Comparison of ENCODE assay signal across 36 cellular contexts in the genomic region with DNA sequence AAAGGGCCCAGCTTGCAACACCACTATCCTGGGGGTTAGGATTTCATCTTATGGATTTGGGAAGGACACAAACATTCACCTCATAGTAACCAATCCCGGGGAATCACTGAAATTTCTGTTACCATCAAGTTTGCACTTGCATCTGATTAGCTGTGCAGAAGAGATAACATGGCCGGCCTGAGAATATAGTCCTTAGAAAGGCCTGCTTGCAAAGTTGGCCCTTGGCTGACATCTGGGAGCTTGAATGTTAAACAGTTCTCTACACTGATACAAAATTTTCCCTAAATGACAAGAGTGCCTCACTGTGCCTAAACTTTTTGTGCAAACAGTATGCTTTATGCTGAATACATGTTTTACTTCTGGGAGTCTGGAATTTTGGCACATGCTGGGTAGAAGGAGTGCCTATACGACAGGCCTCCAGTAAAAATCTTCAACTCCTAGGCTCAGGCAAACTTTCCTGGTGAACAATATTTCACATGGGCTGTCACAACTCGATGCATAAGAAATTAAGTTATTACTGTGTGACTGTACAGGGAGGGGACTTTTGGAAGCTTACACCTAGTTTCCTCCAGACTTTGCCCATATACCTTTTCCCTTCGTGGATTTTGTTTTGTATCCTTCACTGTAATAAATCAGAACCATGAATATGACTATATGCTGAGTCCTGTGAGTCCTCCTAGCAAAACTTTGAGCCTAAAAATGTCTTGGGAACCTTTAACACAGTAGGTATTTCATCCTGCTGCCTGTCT. TPM values are rescaled to one million over a fixed set of nuclear protein-coding genes. Genes with fewer than 3 reads are reported as not detected.
"Had no signal": no experiment of that assay in that cellular context is flagged by ENCODE, and none has a peak within 500 bp of the region (broad histone marks: within the 10 kb centered on the region; RNA-seq: fewer than 3 reads in every experiment).

No MANE protein-coding gene starts in this region.

- H3K36me3 ChIP-seq: Peyer's patch, SJSA1 had no signal

- H3K4me3 ChIP-seq: K562, Peyer's patch, SJSA1 had no signal

- H3K4me2 ChIP-seq: SK-N-SH had no signal

- H3K27ac ChIP-seq: Peyer's patch, SJSA1 had no signal

- H3K4me1 Mint-ChIP-seq: activated naive CD4-positive, alpha-beta T cell treated with anti-CD3 and anti-CD28 coated beads, Interleukin-2, amount 10 ng/mL, durations not matched to agents 7 days and 5 days; brain had no signal

- H3K4me1 ChIP-seq: SJSA1 had no signal

- H3K27ac Mint-ChIP-seq: activated CD4-positive, alpha-beta memory T cell treated with anti-CD3 and anti-CD28 coated beads, Interleukin-2, amount 10 ng/mL, durations not matched to agents 7 days and 5 days; activated CD4-positive, alpha-beta T cell treated with anti-CD3 and anti-CD28 coated beads for 36 hours; activated CD8-positive, alpha-beta memory T cell treated with anti-CD3 and anti-CD28 coated beads, Interleukin-2, amount 10 ng/mL, durations not matched to agents 7 days and 5 days; activated naive CD4-positive, alpha-beta T cell treated with anti-CD3 and anti-CD28 coated beads, Interleukin-2, amount 10 ng/mL, durations not matched to agents 7 days and 5 days; activated naive CD8-positive, alpha-beta T cell; activated naive CD8-positive, alpha-beta T cell treated with anti-CD3 and anti-CD28 coated beads, Interleukin-2, amount 50 U/mL, for 24 hours; brain; T-helper 1 cell treated with Interleukin-12 subunit alpha and Interleukin-12 subunit beta and Interleukin-4 antibody, amounts not matched to agents 30 μg/mL and 1 μg/mL, for 36 hours; T-helper 2 cell treated with Interferon-gamma antibody and Interleukin-4, amounts not matched to agents 5 μg/mL and 100 μg/mL, for 36 hours had no signal

- H3K36me3 Mint-ChIP-seq: activated naive CD4-positive, alpha-beta T cell treated with anti-CD3 and anti-CD28 coated beads, Interleukin-2, amount 10 ng/mL, durations not matched to agents 7 days and 5 days; activated naive CD8-positive, alpha-beta T cell; brain had no signal

- H3K9me3 ChIP-seq: Peyer's patch, SJSA1, SK-N-SH had no signal

- H3K9ac ChIP-seq: SK-N-SH had no signal

- ATAC-seq: activated CD4-positive, alpha-beta T cell treated with anti-CD3 and anti-CD28 coated beads for 36 hours; activated CD4-positive, CD25-positive, alpha-beta regulatory T cell treated with anti-CD3 and anti-CD28 coated beads, Interleukin-2, amount 50 U/mL, for 24 hours; activated CD8-positive, alpha-beta memory T cell treated with anti-CD3 and anti-CD28 coated beads, Interleukin-2, amount 10 ng/mL, durations not matched to agents 7 days and 5 days; activated naive CD8-positive, alpha-beta T cell treated with anti-CD3 and anti-CD28 coated beads, Interleukin-2, amount 50 U/mL, for 24 hours; K562; PC-3 had no signal

- FAIRE-seq: bronchial epithelial cell, K562, TTC549 had no signal

- H3K27me3 ChIP-seq: Peyer's patch had no signal

- H3K9me3 Mint-ChIP-seq: activated CD4-positive, alpha-beta memory T cell treated with anti-CD3 and anti-CD28 coated beads, Interleukin-2, amount 10 ng/mL, durations not matched to agents 7 days and 5 days; activated naive CD4-positive, alpha-beta T cell treated with anti-CD3 and anti-CD28 coated beads, Interleukin-2, amount 10 ng/mL, durations not matched to agents 7 days and 5 days; activated naive CD8-positive, alpha-beta T cell treated with anti-CD3 and anti-CD28 coated beads, Interleukin-2, amount 50 U/mL, for 24 hours; T-helper 1 cell treated with Interleukin-12 subunit alpha and Interleukin-12 subunit beta and Interleukin-4 antibody, amounts not matched to agents 30 μg/mL and 1 μg/mL, for 36 hours; T-helper 2 cell treated with Interferon-gamma antibody and Interleukin-4, amounts not matched to agents 5 μg/mL and 100 μg/mL, for 36 hours had no signal

- DNase-seq: activated CD4-positive, alpha-beta memory T cell treated with anti-CD3 and anti-CD28 coated beads, Interleukin-2, amount 10 ng/mL, durations not matched to agents 7 days and 5 days; activated CD4-positive, alpha-beta T cell treated with anti-CD3 and anti-CD28 coated beads for 36 hours; activated CD4-positive, alpha-beta T cell treated with anti-CD3 and anti-CD28 coated beads, Interleukin-2, amount 50 U/mL, for 1 hour; activated CD8-positive, alpha-beta memory T cell treated with anti-CD3 and anti-CD28 coated beads for 24 hours; activated CD8-positive, alpha-beta memory T cell treated with anti-CD3 and anti-CD28 coated beads, Interleukin-2, amount 10 ng/mL, durations not matched to agents 7 days and 5 days; activated CD8-positive, alpha-beta memory T cell treated with anti-CD3 and anti-CD28 coated beads, Interleukin-2, amount 50 U/mL, for 48 hours; activated effector memory CD4-positive, alpha-beta T cell treated with Interleukin-2 at 50 U/mL for 16 hours; activated naive CD4-positive, alpha-beta T cell treated with anti-CD3 and anti-CD28 coated beads, Interleukin-2, amount 10 ng/mL, durations not matched to agents 7 days and 5 days; activated naive CD8-positive, alpha-beta T cell treated with anti-CD3 and anti-CD28 coated beads, Interleukin-2, amount 50 U/mL, for 24 hours; activated T-cell treated with anti-CD3 and anti-CD28 coated beads, Interleukin-2, amount 50 U/mL, for 48 hours; anterior cingulate cortex; NCI-H1092 treated with DMSO at 0.1 percent for 48 hours; NCI-H1417; NCI-H146; NCI-H187; NCI-H2029 treated with DMSO at 0.1 percent for 48 hours; NCI-H2107; NCI-H2171; NCI-H510A; NCI-H526; NCI-H748 treated with DMSO at 0.1 percent for 48 hours; PC-3; Peyer's patch; RPMI8226; SHP77 treated with DMSO at 0.1 percent for 48 hours; SK-N-SH had no signal

- H3K4me3 Mint-ChIP-seq: activated CD4-positive, alpha-beta memory T cell treated with anti-CD3 and anti-CD28 coated beads, Interleukin-2, amount 10 ng/mL, durations not matched to agents 7 days and 5 days; activated CD4-positive, alpha-beta T cell treated with anti-CD3 and anti-CD28 coated beads for 36 hours; activated CD8-positive, alpha-beta memory T cell treated with anti-CD3 and anti-CD28 coated beads, Interleukin-2, amount 10 ng/mL, durations not matched to agents 7 days and 5 days; activated naive CD4-positive, alpha-beta T cell treated with anti-CD3 and anti-CD28 coated beads, Interleukin-2, amount 10 ng/mL, durations not matched to agents 7 days and 5 days; activated naive CD8-positive, alpha-beta T cell; activated naive CD8-positive, alpha-beta T cell treated with anti-CD3 and anti-CD28 coated beads, Interleukin-2, amount 50 U/mL, for 24 hours; brain; T-helper 1 cell treated with Interleukin-12 subunit alpha and Interleukin-12 subunit beta and Interleukin-4 antibody, amounts not matched to agents 30 μg/mL and 1 μg/mL, for 36 hours; T-helper 2 cell treated with Interferon-gamma antibody and Interleukin-4, amounts not matched to agents 5 μg/mL and 100 μg/mL, for 36 hours had no signal

RNA-seq across cellular contexts. Expression of gene TBC1D3B, which starts 31.3 kb away (rescaled TPM):
- total RNA-seq: M059J had no signal
- polyA plus RNA-seq: K562 had no signal

RNA-seq across cellular contexts. Expression of gene CCL4, which starts 41.5 kb away (rescaled TPM):
- total RNA-seq: bronchial epithelial cell, PC-3, SJSA1 had no signal
- polyA plus RNA-seq: K562, SK-N-SH had no signal

RNA-seq across cellular contexts. Expression of gene CCL3L1, which starts 51.4 kb away (rescaled TPM):
- total RNA-seq: bronchial epithelial cell, M059J, PC-3, SJSA1 had no signal
- polyA plus RNA-seq: SK-N-SH had no signal

RNA-seq across cellular contexts. Expression of gene CCL3, which starts 55.2 kb away (rescaled TPM):
- total RNA-seq: bronchial epithelial cell, M059J, PC-3, SJSA1 had no signal
- polyA plus RNA-seq: K562, SK-N-SH had no signal
